ENCODE assay signal across 10 cellular contexts in the genomic region with DNA sequence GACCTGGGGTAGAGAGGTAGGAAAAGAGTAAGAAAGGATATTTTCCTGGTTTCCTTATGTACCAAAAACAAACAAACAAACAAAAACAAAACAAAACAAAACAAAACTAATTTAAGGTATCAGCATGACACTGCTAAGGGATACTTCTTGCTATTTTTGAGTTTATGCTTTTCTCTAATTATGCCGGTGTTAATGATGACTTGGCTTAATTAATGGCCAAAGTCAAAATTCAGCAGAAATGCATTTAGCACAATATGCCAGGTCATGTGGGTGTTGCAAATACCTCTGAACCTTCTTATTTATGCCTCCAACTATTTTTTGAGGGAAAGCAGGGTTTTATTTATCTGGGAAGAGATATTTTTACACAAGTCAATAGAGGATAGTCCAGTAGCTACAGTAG. TPM values are rescaled to one million over a fixed set of nuclear protein-coding genes. Genes with fewer than 3 reads are reported as not detected.
"Had no signal": no experiment of that assay in that cellular context is flagged by ENCODE, and none has a peak within 500 bp of the region (broad histone marks: within the 10 kb centered on the region; RNA-seq: fewer than 3 reads in every experiment).

No MANE protein-coding gene starts in this region.

- FAIRE-seq: H1, H54 had no signal

- H3K36me3 Mint-ChIP-seq: IgD-negative memory B cell had no signal

- DNase-seq: H9, HCEC 1CT, Kasumi-1, KG1 had no signal

- H3K9me3 Mint-ChIP-seq: GM23338, H9 had no signal

- H3K4me3 ChIP-seq: GM23338 had no signal

- ATAC-seq: GM23338 had no signal

- H3K27ac ChIP-seq: HL-60 had no signal

- H3K4me3 Mint-ChIP-seq: GM23338, H9, IgD-negative memory B cell had no signal

- H2AFZ ChIP-seq: GM23338 had no signal

- H3K4me2 ChIP-seq: GM23338 had no signal

RNA-seq across cellular contexts. Expression of gene CHST9, which starts 3.2 kb away (rescaled TPM):
- total RNA-seq: HT1080 had no signal
- polyA plus RNA-seq: IgD-negative memory B cell had no signal
